Comparison of ENCODE assay signal across 17 cellular contexts in genomic region chr1:5729636-5730145, GRCh38.
"Had no signal": no experiment of that assay in that cellular context is flagged by ENCODE, and none has a peak within 500 bp of the region (broad histone marks: within the 10 kb centered on the region; RNA-seq: fewer than 3 reads in every experiment).

No MANE protein-coding gene starts in this region.

- H3K9me3 ChIP-seq: pancreas, prostate gland, stomach, thoracic aorta had no signal

- H3K27ac ChIP-seq: heart left ventricle, pancreas, skin epidermis, stomach, thoracic aorta had no signal

- DNase-seq: effector memory CD4-positive, alpha-beta T cell; hypothalamus; kidney glomerular epithelial cell; mesendoderm; stimulated activated CD4-positive, alpha-beta T cell treated with anti-CD3 and anti-CD28 coated beads, Interleukin-12 subunit alpha, Interleukin-12 subunit beta, amount 100 ng/mL, for 4 hours; stimulated activated naive CD4-positive, alpha-beta T cell; stomach; substantia nigra; trophoblast cell had no signal

- H3K4me1 ChIP-seq: heart left ventricle, pancreas, stomach had no signal

- H3K36me3 ChIP-seq: heart left ventricle, pancreas, prostate gland, stomach, thoracic aorta had no signal

- H3K36me3 Mint-ChIP-seq: naive thymus-derived CD8-positive, alpha-beta T cell had no signal

- H3K4me3 Mint-ChIP-seq: naive thymus-derived CD8-positive, alpha-beta T cell had no signal

- H3K4me3 ChIP-seq: heart left ventricle, pancreas, prostate gland, skin epidermis, stomach, thoracic aorta had no signal

- ATAC-seq: esophagus mucosa; heart left ventricle; naive thymus-derived CD8-positive, alpha-beta T cell; pancreas; sciatic nerve had no signal
